ENCODE assay signal across 8 cellular contexts in the genomic region with DNA sequence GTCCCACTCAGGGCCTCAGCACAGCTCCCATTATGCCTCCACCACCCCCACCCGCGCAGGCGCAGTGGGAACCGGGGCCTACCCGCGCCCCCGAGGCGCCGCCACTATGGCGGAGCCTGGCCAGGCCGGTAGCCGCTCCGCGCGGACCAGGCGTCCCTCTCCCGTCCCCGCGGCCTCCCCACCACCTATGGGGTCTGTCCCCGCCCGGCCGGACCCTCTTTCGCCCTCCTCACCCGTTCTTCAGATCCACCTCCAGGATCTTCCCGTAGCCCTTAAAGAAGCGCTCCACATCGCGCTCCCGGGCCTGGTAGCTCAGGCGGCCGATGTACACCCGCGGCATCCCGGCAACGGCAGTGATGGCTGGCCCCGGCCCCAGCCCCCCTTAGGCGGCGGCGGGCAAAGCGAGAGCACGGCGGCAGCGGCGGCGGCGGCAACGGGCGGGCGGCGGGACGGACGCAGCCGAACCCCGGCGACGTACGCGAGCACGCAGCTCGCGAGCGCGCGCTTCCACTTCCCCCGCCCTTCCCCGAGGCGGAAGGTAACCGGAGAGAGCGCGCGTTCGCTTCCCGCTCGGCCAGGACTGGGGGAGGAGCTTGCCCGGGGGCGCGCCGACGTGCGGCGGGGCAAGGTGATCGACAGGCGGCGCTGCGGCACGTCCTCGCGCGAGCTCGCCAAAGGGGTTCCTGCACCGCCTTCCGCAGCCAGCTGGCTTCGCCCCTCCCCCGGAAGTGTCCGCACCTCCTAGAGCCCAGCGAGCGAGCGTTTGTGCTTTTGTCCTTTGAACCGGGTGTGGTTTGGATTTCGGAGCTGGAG. TPM values are rescaled to one million over a fixed set of nuclear protein-coding genes. Genes with fewer than 3 reads are reported as not detected.
DNase-seq lines count a peak whose midpoint lies in the region; ATAC-seq, FAIRE-seq and TF ChIP-seq lines count a peak whose summit lies in the region.

A gene (minus strand): TSS at position 488 of the 813 bp plus-strand sequence. CDS start 148 bp downstream, at position 340.

- H3K27me3 ChIP-seq in astrocyte (ENCODE audit: insufficient read depth, low read length), result no peaks in the 10 kb centered on the region
- no peaks in the 10 kb centered on the region for H3K27me3 ChIP-seq in right cardiac atrium (ENCODE audit: control insufficient read depth, insufficient read depth)
- H3K27me3 ChIP-seq in vagina, result no peaks in the 10 kb centered on the region

- peaks cover 18% of the 10 kb centered on the region for H3K4me1 Mint-ChIP-seq in astrocyte (ENCODE audit: low read depth, unreplicated experiment)

- H3K36me3 Mint-ChIP-seq in astrocyte (ENCODE audit: low read depth, unreplicated experiment), result peaks cover 4% of the 10 kb centered on the region

- FAIRE-seq in GM18507 (lab: Jason Lieb, UNC) (peak; percentile 98), astrocyte (lab: Jason Lieb, UNC) (peak; percentile 26)

- TF ChIP-seq POLR2A in vagina (IDR thresholded peaks at IDR 0.05), result peak in 1 of 2 donors; percentile 94

- H3K9me3 ChIP-seq in astrocyte (ENCODE audit: insufficient read depth, low read depth, low read length), result no peaks in the 10 kb centered on the region
- no peaks in the 10 kb centered on the region for H3K9me3 ChIP-seq in right cardiac atrium (ENCODE audit: control insufficient read depth, low read length)
- H3K9me3 ChIP-seq in vagina, result no peaks in the 10 kb centered on the region

- peak within 1 kb of the TSS; percentile 80 for H2AFZ ChIP-seq in astrocyte (ENCODE audit: low read depth, low read length)

- TF ChIP-seq CTCF in astrocyte (IDR thresholded peaks at IDR 0.05; ENCODE audit: insufficient read depth, low read depth, low read length), result peak; percentile 35
- peak; percentile 45 to 54 (median 52) for TF ChIP-seq CTCF in vagina (IDR thresholded peaks at IDR 0.05)

- peak; percentile 87 for ATAC-seq in HG02981 (IDR thresholded peaks at IDR 0.05; ENCODE audit: unreplicated experiment)
- peak; percentile 95 to 97 for ATAC-seq in right cardiac atrium

- H3K36me3 ChIP-seq in astrocyte (ENCODE audit: insufficient read depth, low read length), result peaks cover 8% of the 10 kb centered on the region
- peaks cover 0 to 8% of the 10 kb centered on the region in 2 donors for H3K36me3 ChIP-seq in vagina

- DNase-seq in GM18507 (ENCODE audit: extremely low spot score, insufficient read length, low read depth) (peak; percentile 96), NCI-H2029 (lab: John Stamatoyannopoulos, UW) (peak; percentile 97), T-helper 22 cell (ENCODE audit: low read depth) (peak; percentile 96), astrocyte (ENCODE audit: low read depth) (peak; percentile 93), right cardiac atrium (peak; percentile 100), putamen (ENCODE audit: low spot score) (peak; percentile 98), vagina (ENCODE audit: extremely low spot score in 2 of 2) (peak; percentile 98)

- peaks cover 50% of the 10 kb centered on the region for H3K79me2 ChIP-seq in astrocyte (ENCODE audit: insufficient read depth, low read length)

- intact Hi-C loops in right cardiac atrium (cut with DNase I), result loop anchor here in 3 of 4 donors (5.0 to 10.0 kb wide), 3 partner anchors 57 to 537 kb away; a partner anchor contains a TSS
- intact Hi-C loops in vagina (cut with DNase I), result loop anchor here (2.0 to 5.0 kb wide), 2 partner anchors 59 to 294 kb away; a partner anchor contains a TSS

- H3K4me3 Mint-ChIP-seq in astrocyte (ENCODE audit: unreplicated experiment), result peak within 1 kb of the TSS; percentile 97

- H3K4me3 ChIP-seq in astrocyte (ENCODE audit: insufficient read depth, low read depth, low read length), result peak within 1 kb of the TSS; percentile 92
- peak within 1 kb of the TSS; percentile 80 for H3K4me3 ChIP-seq in right cardiac atrium (ENCODE audit: low read length)
- H3K4me3 ChIP-seq in vagina, result peak within 1 kb of the TSS; percentile 80 to 99

- H3K4me1 ChIP-seq in astrocyte (ENCODE audit: insufficient read depth, low read length) (peaks cover 17% of the 10 kb centered on the region), right cardiac atrium (ENCODE audit: control insufficient read depth, insufficient read depth, low read length) (peaks cover 3% of the 10 kb centered on the region), vagina (peaks cover 51% of the 10 kb centered on the region)

- WGBS in right cardiac atrium, result under 1% methylated on average over 100 of the region's 100 CpGs

- H3K9me3 Mint-ChIP-seq in astrocyte (ENCODE audit: unreplicated experiment), result no peaks in the 10 kb centered on the region

- peak within 1 kb of the TSS; percentile 100 for H3K9ac ChIP-seq in astrocyte (ENCODE audit: low read length)

- H4K20me1 ChIP-seq in astrocyte (ENCODE audit: insufficient read depth, low read length), result peaks cover 46% of the 10 kb centered on the region

- peak within 1 kb of the TSS; percentile 94 for H3K27ac Mint-ChIP-seq in astrocyte (ENCODE audit: unreplicated experiment)

- H3K27me3 Mint-ChIP-seq in astrocyte (ENCODE audit: low read depth, unreplicated experiment), result no peaks in the 10 kb centered on the region

- H3K4me2 ChIP-seq in astrocyte (ENCODE audit: low read length), result peak within 1 kb of the TSS; percentile 86

- H3K27ac ChIP-seq in astrocyte (ENCODE audit: low read depth, low read length) (peak within 1 kb of the TSS; percentile 99), right cardiac atrium (ENCODE audit: low read length) (peak within 1 kb of the TSS; percentile 100), vagina (peak within 1 kb of the TSS; percentile 99)

RNA-seq across cellular contexts. Expression of the gene that starts here (rescaled TPM):
- total RNA-seq in astrocyte (48.2 and 52.6 TPM in 2 replicates), right cardiac atrium (10 to 100 TPM; 52.0 to 63.7 (median 61.1) TPM), vagina (67.8 TPM)
- polyA plus RNA-seq in right cardiac atrium, result 50.0 TPM

Comparison
In these comparisons a context has a peak if more than half of its experiments do, and no peak if none do; other contexts are left out.
1. Peak in every context shown above with its lines: DNase-seq, ATAC-seq, H3K4me3 ChIP-seq and H3K27ac ChIP-seq.